Comparison of ENCODE assay signal across 26 cellular contexts in the genomic region with DNA sequence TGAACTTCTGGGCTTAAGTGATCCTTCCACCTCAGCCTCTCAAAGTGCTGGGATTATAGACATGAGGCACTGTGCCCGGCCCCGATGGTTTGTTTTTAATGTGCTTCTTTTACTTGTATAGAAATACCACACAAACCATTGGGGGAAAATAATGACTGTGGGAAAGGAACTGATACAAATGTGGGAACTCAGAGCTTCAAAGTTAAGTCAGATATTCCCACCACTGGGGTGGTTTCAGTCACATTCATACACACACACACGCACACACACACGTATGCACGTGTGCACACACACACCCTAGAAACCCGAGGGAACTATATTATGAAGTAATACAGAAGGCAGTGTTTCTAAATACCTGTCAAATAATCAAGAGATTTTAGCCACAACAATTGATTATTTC. TPM values are rescaled to one million over a fixed set of nuclear protein-coding genes. Genes with fewer than 3 reads are reported as not detected.
"Had no signal": no experiment of that assay in that cellular context is flagged by ENCODE, and none has a peak within 500 bp of the region (broad histone marks: within the 10 kb centered on the region; RNA-seq: fewer than 3 reads in every experiment).

No MANE protein-coding gene starts in this region.

- H3K27me3 ChIP-seq: body of pancreas, gastroesophageal sphincter, heart left ventricle, left lung, sigmoid colon, tibial artery had no signal

- H3K4me3 ChIP-seq: body of pancreas, esophagus muscularis mucosa, gastroesophageal sphincter, heart left ventricle, left lung, sigmoid colon, tibial artery had no signal

- FAIRE-seq: endothelial cell of umbilical vein, TTC549, urothelium cell line had no signal

- H3K27ac ChIP-seq: body of pancreas, esophagus muscularis mucosa, gastroesophageal sphincter, heart left ventricle, left lung, sigmoid colon, tibial artery had no signal

- ATAC-seq: body of pancreas; gastroesophageal sphincter; heart left ventricle; left lung; stimulated activated naive CD8-positive, alpha-beta T cell treated with anti-CD3 and anti-CD28 coated beads, Interleukin-15, Interleukin-2, amounts not matched to agents 100 U/mL and 50 U/mL, for 24 hours had no signal

- DNase-seq: activated CD8-positive, alpha-beta memory T cell treated with anti-CD3 and anti-CD28 coated beads, Interleukin-2, amount 50 U/mL, for 48 hours; activated naive CD4-positive, alpha-beta T cell; activated naive CD8-positive, alpha-beta T cell treated with anti-CD3 and anti-CD28 coated beads, Interleukin-2, amount 10 ng/mL, durations not matched to agents 7 days and 5 days; body of pancreas; dermis blood vessel endothelial cell; effector memory CD4-positive, alpha-beta T cell; heart left ventricle; left lung; occipital lobe; posterior cingulate gyrus; sigmoid colon; stimulated activated naive CD8-positive, alpha-beta T cell treated with anti-CD3 and anti-CD28 coated beads, Interleukin-15, Interleukin-2, amounts not matched to agents 100 U/mL and 50 U/mL, for 24 hours; substantia nigra; tibial artery had no signal

- H3K36me3 ChIP-seq: esophagus muscularis mucosa, gastroesophageal sphincter, heart left ventricle, left lung, sigmoid colon, tibial artery had no signal

- H3K9me3 ChIP-seq: body of pancreas, esophagus muscularis mucosa, gastroesophageal sphincter, left lung, sigmoid colon had no signal

- H3K4me1 ChIP-seq: body of pancreas, esophagus muscularis mucosa, gastroesophageal sphincter, heart left ventricle, left lung, sigmoid colon, tibial artery had no signal

RNA-seq across cellular contexts. Expression of gene CPA4, which starts 17.0 kb away (rescaled TPM):
- total RNA-seq: activated naive CD8-positive, alpha-beta T cell treated with anti-CD3 and anti-CD28 coated beads, Interleukin-2, amount 10 ng/mL, durations not matched to agents 7 days and 5 days; endothelial cell of umbilical vein; esophagus muscularis mucosa; lung microvascular endothelial cell; sigmoid colon; T-helper 2 cell treated with Interferon-gamma antibody and Interleukin-4, amounts not matched to agents 100 ng/mL and 5 ng/mL, for 36 hours had no signal

RNA-seq across cellular contexts. Expression of gene CPA5, which starts 34.6 kb away (rescaled TPM):
- total RNA-seq: body of pancreas, cardiac septum, dermis blood vessel endothelial cell, endothelial cell of umbilical vein, esophagus muscularis mucosa, gastroesophageal sphincter, heart left ventricle, kidney epithelial cell, left lung, lung microvascular endothelial cell, occipital lobe, renal cortical epithelial cell, sigmoid colon had no signal
- polyA plus RNA-seq: endothelial cell of umbilical vein, heart left ventricle, neural cell had no signal

RNA-seq across cellular contexts. Expression of gene CPA2, which starts 43.3 kb away (rescaled TPM):
- total RNA-seq: activated naive CD8-positive, alpha-beta T cell treated with anti-CD3 and anti-CD28 coated beads, Interleukin-2, amount 10 ng/mL, durations not matched to agents 7 days and 5 days; cardiac septum; dermis blood vessel endothelial cell; endothelial cell of umbilical vein; esophagus muscularis mucosa; gastroesophageal sphincter; kidney epithelial cell; left lung; lung microvascular endothelial cell; myocyte; occipital lobe; renal cortical epithelial cell; sigmoid colon; T-helper 2 cell treated with Interferon-gamma antibody and Interleukin-4, amounts not matched to agents 100 ng/mL and 5 ng/mL, for 36 hours had no signal
- polyA plus RNA-seq: endothelial cell of umbilical vein had no signal
